In genomic region chr4:86031927-86032326, GRCh38 we compare ENCODE assay signal across 21 cellular contexts.
DNase-seq lines count a peak whose midpoint lies in the region; ATAC-seq and TF ChIP-seq lines count a peak whose summit lies in the region.
"Had no signal": no experiment of that assay in that cellular context is flagged by ENCODE, and none has a peak within 500 bp of the region (broad histone marks: within the 10 kb centered on the region; RNA-seq: fewer than 3 reads in every experiment).

No MANE protein-coding gene starts in this region.

- no peak for TF ChIP-seq CTCF in right atrium auricular region (IDR thresholded peaks at IDR 0.05)
- TF ChIP-seq CTCF in mammary epithelial cell (conservative IDR thresholded peaks at IDR 0.05 in 1 of 2, IDR thresholded peaks at IDR 0.05 in 1 of 2; ENCODE audit: extremely low read depth in 1 of 2, insufficient read depth in 1 of 2, low read depth in 1 of 2, low read length in 2 of 2), result no peak
- no peak for TF ChIP-seq CTCF in lower lobe of right lung (IDR thresholded peaks at IDR 0.05)
- TF ChIP-seq CTCF in uterus (IDR thresholded peaks at IDR 0.05), result no peak

- no TSS peak for BruUV-seq in mammary epithelial cell (replicated peaks; lab: Mats Ljungman, UMichigan)

- H3K4me3 ChIP-seq in right atrium auricular region, result no peak overlapping the region
- H3K4me3 ChIP-seq in mammary epithelial cell (replicated peaks in 1 of 3; ENCODE audit: insufficient read depth in 1 of 3, low read depth in 2 of 3, low read length in 3 of 3), result no peak overlapping the region
- no peak overlapping the region for H3K4me3 ChIP-seq in lower lobe of right lung
- H3K4me3 ChIP-seq in uterus, result no peak overlapping the region
- H3K4me3 ChIP-seq: prostate gland, spleen had no signal

- H3K27me3 ChIP-seq in right atrium auricular region, result no peaks in the 10 kb centered on the region
- H3K27me3 ChIP-seq in mammary epithelial cell (ENCODE audit: insufficient read depth, low read length), result no peaks in the 10 kb centered on the region
- H3K27me3 ChIP-seq in lower lobe of right lung (ENCODE audit: low read depth), result no peaks in the 10 kb centered on the region
- H3K27me3 ChIP-seq in uterus, result no peaks in the 10 kb centered on the region
- H3K27me3 ChIP-seq: esophagus squamous epithelium, spleen had no signal

- H3K36me3 ChIP-seq in right atrium auricular region (no peaks in the 10 kb centered on the region), mammary epithelial cell (ENCODE audit: insufficient read depth, low read length) (no peaks in the 10 kb centered on the region), lower lobe of right lung (no peaks in the 10 kb centered on the region), uterus (no peaks in the 10 kb centered on the region)
- H3K36me3 ChIP-seq: esophagus squamous epithelium, prostate gland, spleen had no signal

- in situ Hi-C loops in mammary epithelial cell (cut with MboI; ENCODE audit: low sequenced_read_pairs in 2 of 2), result no loop called here

- H3K4me1 ChIP-seq in right atrium auricular region, result peaks cover 0 to 28% of the 10 kb centered on the region in 2 donors
- H3K4me1 ChIP-seq in mammary epithelial cell (ENCODE audit: insufficient read depth, low read length), result peaks cover 32% of the 10 kb centered on the region
- H3K4me1 ChIP-seq in lower lobe of right lung, result peaks cover 18% of the 10 kb centered on the region
- peaks cover 0 to 5% of the 10 kb centered on the region in 2 donors for H3K4me1 ChIP-seq in uterus

- CTCF ChIA-PET in mammary epithelial cell (lab: Charles Lee; ENCODE audit: low non-redundant PET), result no interaction called here

- no peaks in the 10 kb centered on the region for H3K79me2 ChIP-seq in mammary epithelial cell (ENCODE audit: insufficient read depth, low read length)

- H3K9me3 ChIP-seq in right atrium auricular region, result no peaks in the 10 kb centered on the region
- H3K9me3 ChIP-seq in mammary epithelial cell (replicated peaks; ENCODE audit: insufficient read depth, low read length), result no peaks in the 10 kb centered on the region
- H3K9me3 ChIP-seq in lower lobe of right lung, result no peaks in the 10 kb centered on the region
- no peaks in the 10 kb centered on the region for H3K9me3 ChIP-seq in uterus
- H3K9me3 ChIP-seq: esophagus squamous epithelium, prostate gland, spleen had no signal

- no peaks in the 10 kb centered on the region for H4K20me1 ChIP-seq in mammary epithelial cell (ENCODE audit: insufficient read depth, low read length)

- dilution Hi-C loops in mammary epithelial cell (cut with HindIII; ENCODE audit: low sequenced_read_pairs), result no loop called here

- peak overlapping the region; percentile 81 to 88 for H3K27ac ChIP-seq in right atrium auricular region
- no peak overlapping the region for H3K27ac ChIP-seq in mammary epithelial cell (ENCODE audit: insufficient read depth, low read depth, low read length)
- peak overlapping the region; percentile 74 for H3K27ac ChIP-seq in lower lobe of right lung
- peak overlapping the region; percentile 58 to 63 for H3K27ac ChIP-seq in uterus
- H3K27ac ChIP-seq: spleen had no signal

- WGBS in mammary epithelial cell (ENCODE audit: low coverage, missing lambda C conversion rate), result 79% methylated on average over 3 of the region's 3 CpGs

- ATAC-seq in Right ventricle myocardium superior (ENCODE audit: poor library complexity) (no peak), lower lobe of right lung (no peak), GM18517 (IDR thresholded peaks at IDR 0.05; ENCODE audit: unreplicated experiment) (no peak), HG03342 (IDR thresholded peaks at IDR 0.05; ENCODE audit: unreplicated experiment) (no peak)
- ATAC-seq: activated CD8-positive, alpha-beta T cell treated with anti-CD3 and anti-CD28 coated beads, Interleukin-2, amount 10 ng/mL, durations not matched to agents 7 days and 5 days; HCT116; naive thymus-derived CD8-positive, alpha-beta T cell had no signal

- DNase-seq in right atrium auricular region (ENCODE audit: low spot score) (no peak), Right ventricle myocardium superior (no peak), mammary epithelial cell (no peak), lower lobe of right lung (no peak), uterus (no peak), T1000 (lab: John Stamatoyannopoulos, UW) (no peak)
- DNase-seq: activated CD8-positive, alpha-beta T cell treated with anti-CD3 and anti-CD28 coated beads, Interleukin-2, amount 10 ng/mL, durations not matched to agents 7 days and 5 days; activated naive CD4-positive, alpha-beta T cell treated with anti-CD3 and anti-CD28 coated beads, Interleukin-2, amount 10 ng/mL, durations not matched to agents 7 days and 5 days; activated T-cell treated with anti-CD3 and anti-CD28 coated beads, Interleukin-2, amount 50 U/mL, for 24 hours; esophagus squamous epithelium; MM.1S; naive thymus-derived CD8-positive, alpha-beta T cell; NCI-H146; NCI-H774; OCI-M1; spleen; stimulated activated CD4-positive, alpha-beta T cell treated with anti-CD3 and anti-CD28 coated beads, Interleukin-4, amount 100 ng/mL, for 4 hours had no signal

- peak overlapping the region; percentile 64 for H2AFZ ChIP-seq in mammary epithelial cell (ENCODE audit: low read depth, low read length)

- intact Hi-C loops in Right ventricle myocardium superior (cut with DNase I) (no loop called here), mammary epithelial cell (cut with micrococcal nuclease) (no loop called here), lower lobe of right lung (cut with DNase I) (no loop called here), uterus (cut with DNase I; ENCODE audit: low total_unique reads) (no loop called here)

- no peak overlapping the region for H3K4me2 ChIP-seq in mammary epithelial cell (ENCODE audit: insufficient read depth, low read depth, low read length)

- TF ChIP-seq POLR2A in uterus (IDR thresholded peaks at IDR 0.05), result no peak

- no peak overlapping the region for H3K9ac ChIP-seq in mammary epithelial cell (ENCODE audit: insufficient read depth, low read length)
